Comparison of ENCODE assay signal across 21 cellular contexts in genomic region chr18:79715280-79715679, GRCh38.
"Had no signal": no experiment of that assay in that cellular context is flagged by ENCODE, and none has a peak within 500 bp of the region (broad histone marks: within the 10 kb centered on the region; RNA-seq: fewer than 3 reads in every experiment).

No MANE protein-coding gene starts in this region.

- H3K36me3 ChIP-seq: ovary had no signal

- H3K27ac Mint-ChIP-seq: activated naive CD4-positive, alpha-beta T cell treated with anti-CD3 and anti-CD28 coated beads, Interleukin-2, amount 50 U/mL, for 24 hours; activated T-cell treated with anti-CD3 and anti-CD28 coated beads, Interleukin-2, amount 50 U/mL, for 72 hours; mesothelial cell of epicardium had no signal

- H3K4me3 ChIP-seq: coronary artery, left ventricle myocardium inferior, ovary, psoas muscle, right atrium auricular region, upper lobe of right lung had no signal

- H3K9me3 Mint-ChIP-seq: activated naive CD4-positive, alpha-beta T cell treated with anti-CD3 and anti-CD28 coated beads, Interleukin-2, amount 50 U/mL, for 24 hours; immature natural killer cell; naive thymus-derived CD8-positive, alpha-beta T cell had no signal

- H3K4me1 Mint-ChIP-seq: activated naive CD4-positive, alpha-beta T cell treated with anti-CD3 and anti-CD28 coated beads, Interleukin-2, amount 50 U/mL, for 24 hours; immature natural killer cell; mesothelial cell of epicardium had no signal

- H3K4me3 Mint-ChIP-seq: activated CD4-positive, alpha-beta T cell treated with anti-CD3 and anti-CD28 coated beads, Interleukin-2, amount 10 ng/mL, durations not matched to agents 7 days and 5 days; activated naive CD4-positive, alpha-beta T cell treated with anti-CD3 and anti-CD28 coated beads, Interleukin-2, amount 50 U/mL, for 24 hours; activated T-cell treated with anti-CD3 and anti-CD28 coated beads, Interleukin-2, amount 50 U/mL, for 72 hours; immature natural killer cell; mesothelial cell of epicardium had no signal

- H3K9me3 ChIP-seq: left ventricle myocardium inferior, ovary, psoas muscle, right atrium auricular region, upper lobe of right lung had no signal

- DNase-seq: activated CD4-positive, alpha-beta T cell treated with anti-CD3 and anti-CD28 coated beads, Interleukin-2, amount 10 ng/mL, durations not matched to agents 7 days and 5 days; activated CD8-positive, alpha-beta memory T cell treated with anti-CD3 and anti-CD28 coated beads, Interleukin-2, amount 50 U/mL, for 48 hours; activated gamma-delta T cell; activated T-cell treated with anti-CD3 and anti-CD28 coated beads, Interleukin-2, amount 50 U/mL, for 72 hours; amygdala; cerebellar nuclear complex; foreskin keratinocyte; immature natural killer cell; kidney glomerular epithelial cell; left ventricle myocardium inferior; mammary epithelial cell; naive thymus-derived CD8-positive, alpha-beta T cell; ovary; psoas muscle; stimulated activated CD4-positive, alpha-beta T cell treated with anti-CD3 and anti-CD28 coated beads, Interleukin-4, amount 100 ng/mL, for 24 hours; stimulated activated naive CD4-positive, alpha-beta T cell treated with Interleukin-2 at 50 U/mL for 16 hours; upper lobe of right lung had no signal

- H3K27ac ChIP-seq: coronary artery, foreskin keratinocyte, left ventricle myocardium inferior, ovary, psoas muscle, right atrium auricular region, upper lobe of right lung had no signal

- H3K27me3 ChIP-seq: foreskin keratinocyte, ovary, right atrium auricular region, upper lobe of right lung had no signal

- H3K4me1 ChIP-seq: foreskin keratinocyte, left ventricle myocardium inferior, psoas muscle, right atrium auricular region, upper lobe of right lung had no signal

- H3K27me3 Mint-ChIP-seq: activated CD4-positive, alpha-beta T cell treated with anti-CD3 and anti-CD28 coated beads, Interleukin-2, amount 10 ng/mL, durations not matched to agents 7 days and 5 days; activated naive CD4-positive, alpha-beta T cell treated with anti-CD3 and anti-CD28 coated beads, Interleukin-2, amount 50 U/mL, for 24 hours; naive thymus-derived CD8-positive, alpha-beta T cell had no signal

- ATAC-seq: activated T-cell treated with anti-CD3 and anti-CD28 coated beads, Interleukin-2, amount 50 U/mL, for 72 hours; foreskin keratinocyte; naive thymus-derived CD8-positive, alpha-beta T cell; psoas muscle; upper lobe of right lung had no signal
